Comparison of ENCODE assay signal across 12 cellular contexts in the genomic region with DNA sequence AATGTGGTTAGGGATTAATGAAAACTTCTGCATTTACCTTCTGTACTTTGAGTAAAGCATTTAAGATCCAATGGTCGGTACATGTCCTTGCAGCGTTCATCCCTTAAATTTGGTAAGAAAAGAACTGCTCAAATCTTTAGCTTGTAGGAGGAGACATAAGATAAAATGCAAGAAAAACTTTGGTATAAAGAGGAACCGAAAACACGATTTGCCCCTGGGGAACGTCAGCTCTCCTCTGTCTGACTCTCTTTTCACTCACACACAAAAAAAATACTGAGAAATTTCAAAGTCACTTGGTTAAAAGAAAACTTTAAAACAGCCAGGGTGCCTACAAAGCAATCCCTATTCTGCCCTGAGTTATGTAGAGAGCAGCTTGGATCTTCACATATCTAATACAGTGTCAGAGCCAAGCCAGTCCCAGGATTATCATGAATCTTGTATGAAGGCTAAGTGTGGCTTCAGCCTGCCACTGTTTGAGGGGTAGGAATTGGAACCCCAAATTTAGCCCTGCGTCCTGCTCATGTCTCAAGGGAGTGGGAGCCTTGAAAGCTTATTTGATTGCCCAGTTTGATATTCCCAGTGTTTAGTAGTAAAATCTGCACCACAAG.
A peak's percentile ranks its signal among the peaks of the same experiment; 100 is the strongest.
DNase-seq lines count a peak whose midpoint lies in the region; ATAC-seq lines count a peak whose summit lies in the region.
"Had no signal": no experiment of that assay in that cellular context is flagged by ENCODE, and none has a peak within 500 bp of the region (broad histone marks: within the 10 kb centered on the region; RNA-seq: fewer than 3 reads in every experiment).

No MANE protein-coding gene starts in this region.

- no peaks in the 10 kb centered on the region for H3K9me3 Mint-ChIP-seq in activated naive CD8-positive, alpha-beta T cell treated with anti-CD3 and anti-CD28 coated beads, Interleukin-2, amount 50 U/mL, for 24 hours
- H3K9me3 Mint-ChIP-seq: activated CD8-positive, alpha-beta T cell treated with anti-CD3 and anti-CD28 coated beads for 36 hours had no signal

- H3K27ac Mint-ChIP-seq in activated naive CD8-positive, alpha-beta T cell treated with anti-CD3 and anti-CD28 coated beads, Interleukin-2, amount 50 U/mL, for 24 hours, result no peak overlapping the region
- H3K27ac Mint-ChIP-seq: activated CD8-positive, alpha-beta T cell treated with anti-CD3 and anti-CD28 coated beads for 36 hours had no signal

- no peak overlapping the region for H3K4me3 Mint-ChIP-seq in activated naive CD8-positive, alpha-beta T cell treated with anti-CD3 and anti-CD28 coated beads, Interleukin-2, amount 50 U/mL, for 24 hours
- H3K4me3 Mint-ChIP-seq: activated CD8-positive, alpha-beta T cell treated with anti-CD3 and anti-CD28 coated beads for 36 hours had no signal

- H3K27me3 Mint-ChIP-seq in activated naive CD8-positive, alpha-beta T cell treated with anti-CD3 and anti-CD28 coated beads, Interleukin-2, amount 50 U/mL, for 24 hours, result peaks cover 5% of the 10 kb centered on the region
- H3K27me3 Mint-ChIP-seq: activated CD8-positive, alpha-beta T cell treated with anti-CD3 and anti-CD28 coated beads for 36 hours had no signal

- H3K4me1 Mint-ChIP-seq in activated naive CD8-positive, alpha-beta T cell treated with anti-CD3 and anti-CD28 coated beads, Interleukin-2, amount 50 U/mL, for 24 hours, result no peaks in the 10 kb centered on the region

- DNase-seq in NOMO-1 treated with dmso at 0.1 percent for 144 hours (lab: John Stamatoyannopoulos, UW; ENCODE audit: unreplicated experiment), result peak; percentile 50
- DNase-seq in HuH-7.5 (ENCODE audit: low spot score), result no peak
- DNase-seq in NCI-H82 treated with DMSO at 0.1 percent for 48 hours (lab: John Stamatoyannopoulos, UW; ENCODE audit: unreplicated experiment), result no peak
- DNase-seq in NK-92 treated with Interleukin-12 subunit alpha and Interleukin-12 subunit beta, amount 100 ng/mL, for 24 hours (lab: John Stamatoyannopoulos, UW), result no peak
- DNase-seq in activated naive CD8-positive, alpha-beta T cell treated with anti-CD3 and anti-CD28 coated beads, Interleukin-2, amount 50 U/mL, for 24 hours, result no peak
- DNase-seq: activated CD8-positive, alpha-beta T cell treated with anti-CD3 and anti-CD28 coated beads for 36 hours; GM23248; stimulated activated CD4-positive, alpha-beta T cell treated with anti-CD3 and anti-CD28 coated beads, Interleukin-4, amount 100 ng/mL, for 1 hour; upper lobe of right lung had no signal

- peak; percentile 97 for ATAC-seq in GM18511 (IDR thresholded peaks at IDR 0.05; ENCODE audit: unreplicated experiment)
- peak; percentile 97 for ATAC-seq in GM21381 (IDR thresholded peaks at IDR 0.05; ENCODE audit: unreplicated experiment)
- ATAC-seq in HG03060 (IDR thresholded peaks at IDR 0.05; ENCODE audit: low read depth, unreplicated experiment), result peak; percentile 96
- ATAC-seq in activated naive CD8-positive, alpha-beta T cell treated with anti-CD3 and anti-CD28 coated beads, Interleukin-2, amount 50 U/mL, for 24 hours, result no peak
- ATAC-seq: activated CD8-positive, alpha-beta T cell treated with anti-CD3 and anti-CD28 coated beads for 36 hours; upper lobe of right lung had no signal

- H3K36me3 Mint-ChIP-seq in activated naive CD8-positive, alpha-beta T cell treated with anti-CD3 and anti-CD28 coated beads, Interleukin-2, amount 50 U/mL, for 24 hours (ENCODE audit: low read depth), result no peaks in the 10 kb centered on the region
